In the genomic region with DNA sequence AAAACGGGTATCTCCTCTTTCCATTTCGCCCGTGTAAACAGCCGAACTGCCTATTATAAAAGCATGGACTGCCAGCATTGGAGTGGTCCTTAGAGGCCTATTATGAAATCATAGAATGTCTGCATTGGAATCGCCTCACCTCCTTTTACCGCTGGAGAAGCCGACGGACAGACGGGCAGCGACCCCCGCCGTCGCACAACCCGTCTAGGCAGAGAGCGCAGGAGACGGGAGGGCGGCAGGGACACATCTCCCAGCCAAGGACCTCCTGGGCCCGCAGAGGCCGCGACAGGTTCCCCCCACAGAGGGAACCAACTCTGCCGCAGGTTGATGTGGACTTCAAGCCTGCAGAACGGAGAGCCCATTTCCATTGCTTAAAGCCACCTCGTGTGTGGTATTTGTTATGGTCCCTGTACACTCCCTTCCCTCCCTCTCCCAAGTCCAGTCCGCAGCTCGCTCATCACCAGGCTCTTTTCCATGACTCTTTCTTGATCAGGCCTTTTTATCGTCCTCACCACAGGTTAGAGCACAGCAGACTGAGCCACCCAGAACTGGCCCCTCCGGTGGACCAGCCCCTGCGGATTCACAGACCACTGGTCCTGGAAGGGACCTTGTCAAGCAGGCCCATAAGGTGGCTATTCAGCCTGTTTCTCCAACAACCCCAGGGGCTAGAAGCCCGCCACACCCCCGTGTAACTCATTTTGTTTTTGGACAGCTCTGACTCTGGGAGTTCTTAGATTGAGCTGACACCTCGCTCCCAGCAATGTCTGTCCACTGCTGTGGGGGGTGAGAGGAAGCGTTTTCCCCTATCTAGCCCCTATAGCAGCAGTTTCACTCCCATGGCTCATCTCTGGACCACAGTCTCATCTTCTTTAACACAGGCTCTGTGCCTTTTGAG, we compare ENCODE assay signal across 8 cellular contexts. TPM values are rescaled to one million over a fixed set of nuclear protein-coding genes. Genes with fewer than 3 reads are reported as not detected.
DNase-seq lines count a peak whose midpoint lies in the region; ATAC-seq and TF ChIP-seq lines count a peak whose summit lies in the region.

No MANE protein-coding gene starts in this region.

- H3K9ac ChIP-seq in iPS-15b (ENCODE audit: low read depth, low read length): no peak overlapping the region
- H3K9ac ChIP-seq in smooth muscle cell (ENCODE audit: low read depth): peak overlapping the region; percentile 94

- H3F3A ChIP-seq in smooth muscle cell (ENCODE audit: low read depth): peaks cover 3% of the 10 kb centered on the region

- H3K4me3 Mint-ChIP-seq in activated naive CD8-positive, alpha-beta T cell treated with anti-CD3 and anti-CD28 coated beads for 36 hours: peak overlapping the region; percentile 95

- peaks cover 28% of the 10 kb centered on the region for H3K27me3 ChIP-seq in iPS-15b (ENCODE audit: control insufficient read depth, insufficient read depth, low read length)
- H3K27me3 ChIP-seq in smooth muscle cell (ENCODE audit: low read depth): no peaks in the 10 kb centered on the region

- WGBS in smooth muscle cell (ENCODE audit: low lambda C conversion rate): 24% methylated on average over 32 of the region's 32 CpGs

- H3K4me1 Mint-ChIP-seq in activated naive CD8-positive, alpha-beta T cell treated with anti-CD3 and anti-CD28 coated beads for 36 hours: peaks cover 72% of the 10 kb centered on the region

- peaks cover 10% of the 10 kb centered on the region for H3K4me1 ChIP-seq in iPS-15b (ENCODE audit: control insufficient read depth, insufficient read depth, low read length)
- H3K4me1 ChIP-seq in smooth muscle cell (ENCODE audit: low read depth): peaks cover 9% of the 10 kb centered on the region

- H3K4me3 ChIP-seq in iPS-15b (ENCODE audit: low read depth, low read length): peak overlapping the region; percentile 64
- H3K4me3 ChIP-seq in smooth muscle cell: peak overlapping the region; percentile 78

- peak; percentile 2 for ATAC-seq in HG03045 (IDR thresholded peaks at IDR 0.05; ENCODE audit: unreplicated experiment)

- H4K20me1 ChIP-seq in smooth muscle cell (ENCODE audit: low read depth): peaks cover 35% of the 10 kb centered on the region

- no peak overlapping the region for H3K27ac ChIP-seq in smooth muscle cell (ENCODE audit: low read depth)

- peak overlapping the region; percentile 87 for H3K27ac Mint-ChIP-seq in activated naive CD8-positive, alpha-beta T cell treated with anti-CD3 and anti-CD28 coated beads for 36 hours

- H3K36me3 ChIP-seq in iPS-15b (ENCODE audit: control insufficient read depth, insufficient read depth, low read length) (no peaks in the 10 kb centered on the region), smooth muscle cell (ENCODE audit: low read depth) (no peaks in the 10 kb centered on the region)

- H3K27me3 Mint-ChIP-seq in activated naive CD8-positive, alpha-beta T cell treated with anti-CD3 and anti-CD28 coated beads for 36 hours: no peaks in the 10 kb centered on the region

- in situ Hi-C loops in GM13977 (cut with MboI; ENCODE audit: low pct_unique_long_range_greater_than_20kb, low sequenced_read_pairs, unreplicated experiment): loop anchor here (25.0 kb wide), 2 partner anchors 407 to 857 kb away; partner anchors contain the start of gene FAM43A

- H3K4me2 ChIP-seq in smooth muscle cell: peak overlapping the region; percentile 95

- peak; percentile 51 for DNase-seq in D341Med (ENCODE audit: low spot score)
- peak; percentile 42 for DNase-seq in activated naive CD8-positive, alpha-beta T cell treated with anti-CD3 and anti-CD28 coated beads for 36 hours
- no peak for DNase-seq in smooth muscle cell (lab: John Stamatoyannopoulos, UW; ENCODE audit: unreplicated experiment)
- no peak for DNase-seq in GM13977 (ENCODE audit: low spot score)
- no peak for DNase-seq in NCI-H2081 treated with DMSO at 0.1 percent for 48 hours (lab: John Stamatoyannopoulos, UW)
- DNase-seq in NCI-H1930 (lab: John Stamatoyannopoulos, UW): no peak

- peaks cover 28% of the 10 kb centered on the region for H3K36me3 Mint-ChIP-seq in activated naive CD8-positive, alpha-beta T cell treated with anti-CD3 and anti-CD28 coated beads for 36 hours

- TF ChIP-seq CTCF in smooth muscle cell (IDR thresholded peaks at IDR 0.05; ENCODE audit: borderline replicate concordance, insufficient read depth, poor library complexity, severe bottlenecking) (no peak), GM13977 (IDR thresholded peaks at IDR 0.05; ENCODE audit: extremely low read depth, insufficient read depth, missing control alignments) (no peak)

- no peaks in the 10 kb centered on the region for H3K9me3 Mint-ChIP-seq in activated naive CD8-positive, alpha-beta T cell treated with anti-CD3 and anti-CD28 coated beads for 36 hours

- H2AFZ ChIP-seq in smooth muscle cell (ENCODE audit: low read depth): peak overlapping the region; percentile 95

- no peaks in the 10 kb centered on the region for H3K9me3 ChIP-seq in iPS-15b (ENCODE audit: control insufficient read depth, insufficient read depth, low read length)
- no peaks in the 10 kb centered on the region for H3K9me3 ChIP-seq in smooth muscle cell (replicated peaks; ENCODE audit: low read depth)

- peaks cover 37% of the 10 kb centered on the region for H3K79me2 ChIP-seq in smooth muscle cell (ENCODE audit: low read depth)

RNA-seq across cellular contexts. Expression of gene PPP1R2, which starts 0.8 kb away (rescaled TPM):
- 10 to 100 TPM; 89.5 to 91.8 TPM for total RNA-seq in activated naive CD8-positive, alpha-beta T cell treated with anti-CD3 and anti-CD28 coated beads for 36 hours
- 47.5 and 58.2 TPM in 2 replicates for total RNA-seq in smooth muscle cell
- 33.4 and 42.5 TPM in 2 replicates for polyA plus RNA-seq in smooth muscle cell

RNA-seq across cellular contexts. Expression of gene APOD, which starts 39.9 kb away (rescaled TPM):
- total RNA-seq in activated naive CD8-positive, alpha-beta T cell treated with anti-CD3 and anti-CD28 coated beads for 36 hours: not detected
- 2.2 TPM in 1 of 2 replicates, not detected in the other for total RNA-seq in smooth muscle cell
- polyA plus RNA-seq in smooth muscle cell: 0.39 TPM in 1 of 2 replicates, not detected in the other

Comparison
In these comparisons a context has a peak if more than half of its experiments do, and no peak if none do; other contexts are left out.
1. DNase-seq: peak in D341Med (single experiment) and activated naive CD8-positive, alpha-beta T cell treated with anti-CD3 and anti-CD28 coated beads for 36 hours (single experiment); none in smooth muscle cell (single experiment), GM13977 (single experiment), NCI-H2081 treated with DMSO at 0.1 percent for 48 hours (single experiment) and NCI-H1930 (0 of 2).